In genomic region chr3:139117136-139117675, GRCh38 we compare ENCODE assay signal across 12 cellular contexts.
DNase-seq lines count a peak whose midpoint lies in the region; ATAC-seq and TF ChIP-seq lines count a peak whose summit lies in the region.
"Had no signal": no experiment of that assay in that cellular context is flagged by ENCODE, and none has a peak within 500 bp of the region (broad histone marks: within the 10 kb centered on the region; RNA-seq: fewer than 3 reads in every experiment).

No MANE protein-coding gene starts in this region.

- peaks cover 12% of the 10 kb centered on the region for H3K4me1 Mint-ChIP-seq in MCF 10A (ENCODE audit: insufficient read depth, unreplicated experiment)

- no peak overlapping the region for H3K27ac ChIP-seq in breast epithelium
- no peak overlapping the region for H3K27ac ChIP-seq in vagina
- H3K27ac ChIP-seq: skin epidermis, upper lobe of right lung had no signal

- no peak overlapping the region for H3K27ac Mint-ChIP-seq in MCF 10A (ENCODE audit: low read depth, unreplicated experiment)

- TF ChIP-seq POLR2A in breast epithelium (IDR thresholded peaks at IDR 0.05), result no peak
- TF ChIP-seq POLR2A in vagina (IDR thresholded peaks at IDR 0.05), result no peak

- DNase-seq in MCF 10A (ENCODE audit: unreplicated experiment) (peak; percentile 39), breast epithelium (ENCODE audit: low spot score in 2 of 2) (no peak), T1000 (lab: John Stamatoyannopoulos, UW) (peak; percentile 14), fibroblast of peridontal ligament (ENCODE audit: extremely low read depth) (peak; percentile 18), vagina (ENCODE audit: extremely low spot score in 2 of 2) (peak; percentile 22 to 56), Right ventricle myocardium inferior (ENCODE audit: missing footprints) (no peak), left ventricle myocardium superior (no peak), T-helper 1 cell (no peak)
- DNase-seq: C1 segment of cervical spinal cord, NCI-H1694 treated with DMSO at 0.1 percent for 48 hours, upper lobe of right lung had no signal

- H3K4me3 Mint-ChIP-seq in MCF 10A (ENCODE audit: unreplicated experiment), result no peak overlapping the region

- H3K4me3 ChIP-seq in breast epithelium, result no peak overlapping the region
- H3K4me3 ChIP-seq in vagina, result no peak overlapping the region
- H3K4me3 ChIP-seq: skin epidermis, upper lobe of right lung had no signal

- H3K9me3 Mint-ChIP-seq in MCF 10A (ENCODE audit: unreplicated experiment), result no peaks in the 10 kb centered on the region

- H3K27me3 ChIP-seq in breast epithelium (no peaks in the 10 kb centered on the region), vagina (no peaks in the 10 kb centered on the region)
- H3K27me3 ChIP-seq: upper lobe of right lung had no signal

- no peak for TF ChIP-seq CTCF in MCF 10A (IDR thresholded peaks at IDR 0.05; ENCODE audit: unreplicated experiment)
- no peak for TF ChIP-seq CTCF in breast epithelium (IDR thresholded peaks at IDR 0.05)
- no peak for TF ChIP-seq CTCF in vagina (IDR thresholded peaks at IDR 0.05)

- ATAC-seq in Right ventricle myocardium inferior (no peak), left ventricle myocardium superior (no peak)
- ATAC-seq: upper lobe of right lung had no signal

- BruUV-seq in MCF 10A (replicated peaks; lab: Mats Ljungman, UMichigan), result no TSS peak

- H3K36me3 ChIP-seq in breast epithelium, result no peaks in the 10 kb centered on the region
- no peaks in the 10 kb centered on the region for H3K36me3 ChIP-seq in vagina
- H3K36me3 ChIP-seq: upper lobe of right lung had no signal

- H3K36me3 Mint-ChIP-seq in MCF 10A (ENCODE audit: insufficient read depth, unreplicated experiment), result no peaks in the 10 kb centered on the region

- no peaks in the 10 kb centered on the region for H3K9me3 ChIP-seq in breast epithelium
- H3K9me3 ChIP-seq in vagina, result no peaks in the 10 kb centered on the region
- H3K9me3 ChIP-seq: upper lobe of right lung had no signal

- POLR2A ChIA-PET in MCF 10A (lab: Yijun Ruan, JAX), result no interaction called here

- CTCF ChIA-PET in MCF 10A (lab: Yijun Ruan, JAX), result no interaction called here

- intact Hi-C loops in MCF 10A (cut with micrococcal nuclease) (no loop called here), breast epithelium (cut with DNase I; ENCODE audit: low total_unique reads) (no loop called here), vagina (cut with DNase I) (no loop called here), Right ventricle myocardium inferior (cut with DNase I) (no loop called here), left ventricle myocardium superior (cut with micrococcal nuclease) (no loop called here)

- H3K4me1 ChIP-seq in breast epithelium (no peaks in the 10 kb centered on the region), vagina (peaks cover 4% of the 10 kb centered on the region)

- H3K27me3 Mint-ChIP-seq in MCF 10A (ENCODE audit: insufficient read depth, unreplicated experiment), result no peaks in the 10 kb centered on the region

Comparison
In these comparisons a context has a peak if more than half of its experiments do, and no peak if none do; other contexts are left out.
1. DNase-seq: peak in MCF 10A (single experiment), T1000 (single experiment), fibroblast of peridontal ligament (single experiment) and vagina (2 of 2); none in breast epithelium (0 of 2), Right ventricle myocardium inferior (single experiment), left ventricle myocardium superior (single experiment) and T-helper 1 cell (0 of 5).